In genomic region chrX:154645745-154646378, GRCh38 we compare ENCODE assay signal across 6 cellular contexts. TPM values are rescaled to one million over a fixed set of nuclear protein-coding genes. Genes with fewer than 3 reads are reported as not detected.
"Had no signal": no experiment of that assay in that cellular context is flagged by ENCODE, and none has a peak within 500 bp of the region (broad histone marks: within the 10 kb centered on the region; RNA-seq: fewer than 3 reads in every experiment).

No MANE protein-coding gene starts in this region.

RNA-seq across cellular contexts. Expression of gene CTAG2, which starts 7.5 kb away (rescaled TPM):
- total RNA-seq: astrocyte; cardiac muscle cell; NCI-H460; OCI-LY7; RPMI7951; T-helper 2 cell treated with Interferon-gamma antibody and Interleukin-4, amounts not matched to agents 100 ng/mL and 5 ng/mL, for 36 hours had no signal

RNA-seq across cellular contexts. Expression of gene CTAG1B, which starts 26.8 kb away (rescaled TPM):
- total RNA-seq: astrocyte; cardiac muscle cell; NCI-H460; OCI-LY7; RPMI7951; T-helper 2 cell treated with Interferon-gamma antibody and Interleukin-4, amounts not matched to agents 100 ng/mL and 5 ng/mL, for 36 hours had no signal
